Comparison of ENCODE assay signal across 23 cellular contexts in the genomic region with DNA sequence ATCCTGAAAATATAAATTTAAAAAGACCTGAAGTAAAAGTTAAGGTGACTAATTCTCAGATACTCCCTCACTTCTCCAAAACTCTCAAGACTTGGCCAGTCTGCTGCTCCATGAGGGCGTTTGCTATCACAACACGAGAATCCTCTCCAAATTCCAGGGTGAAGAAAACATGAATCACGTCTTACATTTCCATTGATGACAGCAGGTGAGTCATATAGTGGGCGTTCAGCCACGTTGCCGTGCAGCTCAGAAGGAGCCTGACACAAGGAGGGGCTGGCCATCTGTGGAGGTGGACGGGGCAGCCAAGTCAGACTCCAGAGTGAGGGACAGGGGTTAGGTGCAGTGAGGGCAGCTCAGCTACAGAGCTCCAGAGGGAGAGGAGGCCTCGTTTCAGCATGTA.
DNase-seq lines count a peak whose midpoint lies in the region; ATAC-seq, FAIRE-seq and TF ChIP-seq lines count a peak whose summit lies in the region.
"Had no signal": no experiment of that assay in that cellular context is flagged by ENCODE, and none has a peak within 500 bp of the region (broad histone marks: within the 10 kb centered on the region; RNA-seq: fewer than 3 reads in every experiment).

No MANE protein-coding gene starts in this region.

- no peaks in the 10 kb centered on the region for H3K4me1 Mint-ChIP-seq in endothelial cell (ENCODE audit: unreplicated experiment)
- H3K4me1 Mint-ChIP-seq: brain; CD8-positive, alpha-beta memory T cell had no signal

- FAIRE-seq in bronchial epithelial cell (lab: Jason Lieb, UNC) = peak; percentile 62
- FAIRE-seq: A204.1, frontal cortex had no signal

- DNase-seq in Right ventricle myocardium inferior (ENCODE audit: missing footprints) = no peak
- no peak for DNase-seq in Right ventricle myocardium superior
- DNase-seq in bronchial epithelial cell (ENCODE audit: low read depth) = peak; percentile 89
- peak; percentile 81 for DNase-seq in kidney glomerular epithelial cell (lab: John Stamatoyannopoulos, UW)
- no peak for DNase-seq in upper lobe of right lung
- DNase-seq in endothelial cell (ENCODE audit: low spot score) = no peak
- DNase-seq in GM03348 (ENCODE audit: low spot score) = no peak
- DNase-seq: activated CD4-positive, CD25-positive, alpha-beta regulatory T cell; activated gamma-delta T cell treated with Interleukin-2 at 50 U/mL for 16 hours; CD8-positive, alpha-beta memory T cell; effector CD4-positive, alpha-beta T cell; GDM1; NCI-H1694 treated with DMSO at 0.1 percent for 48 hours; NCI-H524; stimulated activated CD4-positive, alpha-beta T cell treated with anti-CD3 and anti-CD28 coated beads, Interleukin-1b, Interleukin-23, amount 100 ng/mL, for 48 hours; stimulated activated CD8-positive, alpha-beta memory T cell treated with anti-CD3 and anti-CD28 coated beads, Interleukin-4, amount 100 ng/mL, for 48 hours; SW 1271; testis had no signal

- peak; percentile 10 for ATAC-seq in Right ventricle myocardium inferior
- no peak for ATAC-seq in Right ventricle myocardium superior (ENCODE audit: poor library complexity)
- ATAC-seq in upper lobe of right lung = peak; percentile 54
- ATAC-seq in GM21529 (IDR thresholded peaks at IDR 0.05; ENCODE audit: unreplicated experiment) = no peak
- ATAC-seq: psoas muscle had no signal

- H3K9me3 Mint-ChIP-seq in endothelial cell (ENCODE audit: unreplicated experiment) = no peaks in the 10 kb centered on the region

- H3K4me3 Mint-ChIP-seq in endothelial cell (ENCODE audit: unreplicated experiment) = no peak overlapping the region
- H3K4me3 Mint-ChIP-seq: brain; CD8-positive, alpha-beta memory T cell had no signal

- H3K36me3 Mint-ChIP-seq in endothelial cell (ENCODE audit: low read depth, unreplicated experiment) = no peaks in the 10 kb centered on the region
- H3K36me3 Mint-ChIP-seq: brain had no signal

- H3K27me3 ChIP-seq in bronchial epithelial cell (ENCODE audit: control insufficient read depth, insufficient read depth, low read length) = no peaks in the 10 kb centered on the region
- no peaks in the 10 kb centered on the region for H3K27me3 ChIP-seq in upper lobe of right lung
- H3K27me3 ChIP-seq: testis had no signal

- H3K27ac Mint-ChIP-seq in endothelial cell (ENCODE audit: unreplicated experiment) = no peak overlapping the region
- H3K27ac Mint-ChIP-seq: brain; CD8-positive, alpha-beta memory T cell had no signal

- H3K9me3 ChIP-seq in upper lobe of right lung = no peaks in the 10 kb centered on the region
- H3K9me3 ChIP-seq: psoas muscle, testis had no signal

- peaks cover 4% of the 10 kb centered on the region for H3K27me3 Mint-ChIP-seq in endothelial cell (ENCODE audit: unreplicated experiment)

- H3K4me3 ChIP-seq in bronchial epithelial cell (ENCODE audit: low read depth, low read length) (no peak overlapping the region), upper lobe of right lung (no peak overlapping the region)
- H3K4me3 ChIP-seq: psoas muscle, testis had no signal

- no peaks in the 10 kb centered on the region for H3K4me1 ChIP-seq in upper lobe of right lung
- H3K4me1 ChIP-seq: psoas muscle, testis had no signal

- H3K36me3 ChIP-seq in bronchial epithelial cell (ENCODE audit: control insufficient read depth, insufficient read depth, low read length) = no peaks in the 10 kb centered on the region
- H3K36me3 ChIP-seq in upper lobe of right lung = no peaks in the 10 kb centered on the region

- H3K27ac ChIP-seq in upper lobe of right lung = no peak overlapping the region
- H3K27ac ChIP-seq: psoas muscle, testis had no signal

- intact Hi-C loops in Right ventricle myocardium inferior (cut with DNase I) = no loop called here
- intact Hi-C loops in Right ventricle myocardium superior (cut with DNase I) = no loop called here
- intact Hi-C loops in upper lobe of right lung (cut with DNase I) = no loop called here

- TF ChIP-seq CTCF in bronchial epithelial cell (IDR thresholded peaks at IDR 0.05; ENCODE audit: insufficient read depth, low read length, severe bottlenecking) (no peak), upper lobe of right lung (IDR thresholded peaks at IDR 0.05) (no peak), endothelial cell (IDR thresholded peaks at IDR 0.05; ENCODE audit: unreplicated experiment) (no peak)

Comparison
In these comparisons a context has a peak if more than half of its experiments do, and no peak if none do; other contexts are left out.
1. ATAC-seq: peak in Right ventricle myocardium inferior (single experiment) and upper lobe of right lung (single experiment); none in Right ventricle myocardium superior (single experiment) and GM21529 (single experiment).
2. DNase-seq: peak in bronchial epithelial cell (single experiment) and kidney glomerular epithelial cell (single experiment); none in Right ventricle myocardium inferior (single experiment), Right ventricle myocardium superior (single experiment), upper lobe of right lung (single experiment), endothelial cell (single experiment) and GM03348 (single experiment).